ENCODE assay signal across 8 cellular contexts in genomic region chr10:113520606-113521481, GRCh38. TPM values are rescaled to one million over a fixed set of nuclear protein-coding genes. Genes with fewer than 3 reads are reported as not detected.
A peak's percentile ranks its signal among the peaks of the same experiment; 100 is the strongest.
DNase-seq lines count a peak whose midpoint lies in the region; ATAC-seq and TF ChIP-seq lines count a peak whose summit lies in the region.

No MANE protein-coding gene starts in this region.

- H3K27ac ChIP-seq in right cardiac atrium (ENCODE audit: low read length): no peak overlapping the region

- H3K27me3 ChIP-seq in BE2C: no peaks in the 10 kb centered on the region
- H3K27me3 ChIP-seq in right cardiac atrium (ENCODE audit: control insufficient read depth, insufficient read depth): no peaks in the 10 kb centered on the region

- 35% methylated on average over 8 of the region's 8 CpGs for WGBS in right cardiac atrium

- H3K36me3 ChIP-seq in BE2C: no peaks in the 10 kb centered on the region

- TF ChIP-seq CTCF in BE2C (IDR thresholded peaks at IDR 0.05; ENCODE audit: low read depth, low read length) (peak; percentile 99), GM13977 (IDR thresholded peaks at IDR 0.05; ENCODE audit: extremely low read depth, insufficient read depth, missing control alignments) (peak; percentile 91)

- peak; percentile 69 for ATAC-seq in HG03175 (IDR thresholded peaks at IDR 0.05; ENCODE audit: unreplicated experiment)
- peak; percentile 73 to 79 for ATAC-seq in right cardiac atrium
- ATAC-seq in sciatic nerve: peak; percentile 86
- no peak for ATAC-seq in GM21737 (IDR thresholded peaks at IDR 0.05; ENCODE audit: unreplicated experiment)

- no peak overlapping the region for H3K4me3 ChIP-seq in BE2C (ENCODE audit: low read depth, low read length)
- no peak overlapping the region for H3K4me3 ChIP-seq in right cardiac atrium (ENCODE audit: low read length)

- H3K4me1 ChIP-seq in BE2C: peaks cover 3% of the 10 kb centered on the region; the same call in 1 of the 2 replicates
- no peaks in the 10 kb centered on the region for H3K4me1 ChIP-seq in right cardiac atrium (ENCODE audit: control insufficient read depth, insufficient read depth, low read length)

- no peaks in the 10 kb centered on the region for H3K9me3 ChIP-seq in BE2C
- no peaks in the 10 kb centered on the region for H3K9me3 ChIP-seq in right cardiac atrium (ENCODE audit: control insufficient read depth, low read length)

- DNase-seq in BE2C (peak; percentile 73), GM13977 (ENCODE audit: low spot score) (peak; percentile 61), NCI-H748 treated with DMSO at 0.1 percent for 48 hours (lab: John Stamatoyannopoulos, UW) (peak; percentile 1), amygdala (lab: John Stamatoyannopoulos, UW) (peak in 39 of 56 donors; percentile 2 to 70 (median 22)), right cardiac atrium (peak; percentile 64 to 77 (median 73)), sciatic nerve (ENCODE audit: low spot score) (peak; percentile 76)

- in situ Hi-C loops in GM13977 (cut with MboI; ENCODE audit: low pct_unique_long_range_greater_than_20kb, low sequenced_read_pairs, unreplicated experiment): no loop called here

- intact Hi-C loops in right cardiac atrium (cut with DNase I) (loop anchor here in 1 of 4 donors (5.0 kb wide), 1 partner anchor 1049 kb away; no protein-coding TSS in a partner anchor), sciatic nerve (cut with DNase I) (no loop called here)

RNA-seq across cellular contexts. Expression of gene HABP2, which starts 32.0 kb away (rescaled TPM):
- polyA plus RNA-seq in BE2C (2012; ENCODE audit: insufficient read depth, insufficient read length, low read depth): 0.88 TPM
- total RNA-seq in right cardiac atrium (under 1 TPM in 1 of 4 donors, not detected in 3; 0.09 TPM), sciatic nerve (not detected)
- 0.07 TPM for polyA plus RNA-seq in right cardiac atrium

Comparison
In these comparisons a context has a peak if more than half of its experiments do, and no peak if none do; other contexts are left out.
1. DNase-seq: peak in every context shown above with its lines; median percentile 76 in sciatic nerve; 73 in BE2C; 73 in right cardiac atrium; 61 in GM13977; 22 in amygdala; 1 in NCI-H748 treated with DMSO at 0.1 percent for 48 hours.